In genomic region chr3:37056826-37057225, GRCh38 we compare ENCODE assay signal across 19 cellular contexts.
A peak's percentile ranks its signal among the peaks of the same experiment; 100 is the strongest.
DNase-seq lines count a peak whose midpoint lies in the region; ATAC-seq and TF ChIP-seq lines count a peak whose summit lies in the region.
"Had no signal": no experiment of that assay in that cellular context is flagged by ENCODE, and none has a peak within 500 bp of the region (broad histone marks: within the 10 kb centered on the region; RNA-seq: fewer than 3 reads in every experiment).

No MANE protein-coding gene starts in this region.

- no peaks in the 10 kb centered on the region for H3K9me3 ChIP-seq in CD4-positive, alpha-beta memory T cell (ENCODE audit: control insufficient read depth in 1 of 2, low read length in 2 of 2)
- H3K9me3 ChIP-seq in ascending aorta, result no peaks in the 10 kb centered on the region
- no peaks in the 10 kb centered on the region for H3K9me3 ChIP-seq in osteoblast (ENCODE audit: low read depth, low read length)
- H3K9me3 ChIP-seq: esophagus muscularis mucosa, SJSA1, spleen, thyroid gland had no signal

- peaks cover 2% of the 10 kb centered on the region for H3K79me2 ChIP-seq in osteoblast (ENCODE audit: insufficient read depth, low read length)

- no peaks in the 10 kb centered on the region for H3K9me3 Mint-ChIP-seq in activated T-cell treated with anti-CD3 and anti-CD28 coated beads, Interleukin-2, amount 50 U/mL, for 72 hours
- no peaks in the 10 kb centered on the region for H3K9me3 Mint-ChIP-seq in CD4-positive, alpha-beta memory T cell

- no peak overlapping the region for H3K4me3 Mint-ChIP-seq in activated T-cell treated with anti-CD3 and anti-CD28 coated beads, Interleukin-2, amount 50 U/mL, for 72 hours
- H3K4me3 Mint-ChIP-seq in CD4-positive, alpha-beta memory T cell, result no peak overlapping the region

- peaks cover 10% of the 10 kb centered on the region for H3K4me1 Mint-ChIP-seq in activated T-cell treated with anti-CD3 and anti-CD28 coated beads, Interleukin-2, amount 50 U/mL, for 72 hours (ENCODE audit: low read depth)
- peaks cover 0 to 6% (median 2%) of the 10 kb centered on the region in 4 donors for H3K4me1 Mint-ChIP-seq in CD4-positive, alpha-beta memory T cell

- POLR2A ChIA-PET in CD4-positive, alpha-beta memory T cell (lab: Charles Lee; ENCODE audit: partially characterized antibody), result no interaction called here

- peak overlapping the region; percentile 3 for H3K27ac Mint-ChIP-seq in activated T-cell treated with anti-CD3 and anti-CD28 coated beads, Interleukin-2, amount 50 U/mL, for 72 hours
- peak overlapping the region in 6 of 7 donors; percentile 18 to 82 (median 52) for H3K27ac Mint-ChIP-seq in CD4-positive, alpha-beta memory T cell

- H3K4me2 ChIP-seq in osteoblast (ENCODE audit: insufficient read depth, low read length), result no peak overlapping the region

- no peak overlapping the region for H3K4me3 ChIP-seq in CD4-positive, alpha-beta memory T cell (ENCODE audit: low read length in 2 of 2)
- H3K4me3 ChIP-seq in ascending aorta (no peak overlapping the region), osteoblast (ENCODE audit: insufficient read depth, low read length) (no peak overlapping the region)
- H3K4me3 ChIP-seq: esophagus muscularis mucosa, SJSA1, spleen, thyroid gland had no signal

- no peak overlapping the region for H2AFZ ChIP-seq in osteoblast (ENCODE audit: low read length)

- no peaks in the 10 kb centered on the region for H4K20me1 ChIP-seq in osteoblast (ENCODE audit: insufficient read depth, low read length)

- TF ChIP-seq CTCF in ascending aorta (IDR thresholded peaks at IDR 0.05), result no peak
- TF ChIP-seq CTCF in osteoblast (IDR thresholded peaks at IDR 0.05; ENCODE audit: extremely low read depth, low read depth, low read length), result no peak

- intact Hi-C loops in CD4-positive, alpha-beta memory T cell (cut with micrococcal nuclease), result no loop called here
- intact Hi-C loops in ascending aorta (cut with DNase I), result loop anchor here (5.0 kb wide), 1 partner anchor 55 kb away; no protein-coding TSS in a partner anchor

- H3K4me1 ChIP-seq in CD4-positive, alpha-beta memory T cell (ENCODE audit: insufficient read depth, low read length), result no peaks in the 10 kb centered on the region
- peaks cover 13 to 52% of the 10 kb centered on the region in 2 donors for H3K4me1 ChIP-seq in ascending aorta
- H3K4me1 ChIP-seq in osteoblast (ENCODE audit: insufficient read depth, low read length), result peaks cover 26% of the 10 kb centered on the region

- H3K27ac ChIP-seq in CD4-positive, alpha-beta memory T cell (ENCODE audit: low read depth, low read length), result no peak overlapping the region
- H3K27ac ChIP-seq in ascending aorta (peak overlapping the region; percentile 80 to 92), osteoblast (ENCODE audit: low read depth, low read length) (peak overlapping the region; percentile 47)
- H3K27ac ChIP-seq: SJSA1 had no signal

- H3K27me3 Mint-ChIP-seq in activated T-cell treated with anti-CD3 and anti-CD28 coated beads, Interleukin-2, amount 50 U/mL, for 72 hours (ENCODE audit: low read depth), result no peaks in the 10 kb centered on the region
- no peaks in the 10 kb centered on the region for H3K27me3 Mint-ChIP-seq in CD4-positive, alpha-beta memory T cell

- CTCF ChIA-PET in CD4-positive, alpha-beta memory T cell (lab: Charles Lee; ENCODE audit: partially characterized antibody), result interaction anchor here (1.1 kb wide), 1 partner anchor 157 kb away, joined by 3 read pairs; no protein-coding TSS in a partner anchor

- peaks cover 23% of the 10 kb centered on the region for H3K36me3 ChIP-seq in CD4-positive, alpha-beta memory T cell (ENCODE audit: insufficient read depth, low read length)
- H3K36me3 ChIP-seq in ascending aorta, result peaks cover 8 to 38% of the 10 kb centered on the region in 2 donors
- H3K36me3 ChIP-seq in osteoblast (ENCODE audit: insufficient read depth, low read length), result peaks cover 53% of the 10 kb centered on the region

- DNase-seq in activated T-cell treated with anti-CD3 and anti-CD28 coated beads, Interleukin-2, amount 50 U/mL, for 72 hours, result no peak
- no peak for DNase-seq in activated T-cell treated with anti-CD3 and anti-CD28 coated beads, Interleukin-2, amount 50 U/mL, for 48 hours
- no peak for DNase-seq in CD4-positive, alpha-beta memory T cell
- DNase-seq in ascending aorta (ENCODE audit: low spot score in 2 of 2), result no peak
- DNase-seq in osteoblast (ENCODE audit: insufficient read length, low spot score, missing footprints), result no peak
- no peak for DNase-seq in H4 (ENCODE audit: low spot score)
- DNase-seq in NCI-H1092 (lab: John Stamatoyannopoulos, UW), result no peak
- DNase-seq: ACHN, caudate nucleus, DND-41, head of caudate nucleus, NCI-H1436 treated with DMSO at 0.1 percent for 48 hours, NCI-H82, PC-3, spleen, thyroid gland had no signal

- no peak for ATAC-seq in activated T-cell treated with anti-CD3 and anti-CD28 coated beads, Interleukin-2, amount 50 U/mL, for 72 hours (replicated peaks in 1 of 2)
- ATAC-seq in HG02623 (IDR thresholded peaks at IDR 0.05; ENCODE audit: unreplicated experiment), result no peak
- ATAC-seq: PC-3 had no signal

- H3K36me3 Mint-ChIP-seq in activated T-cell treated with anti-CD3 and anti-CD28 coated beads, Interleukin-2, amount 50 U/mL, for 72 hours (ENCODE audit: insufficient read depth in 2 of 2), result peaks cover 2 to 11% of the 10 kb centered on the region in 2 donors
- peaks cover 38 to 72% of the 10 kb centered on the region in 2 donors for H3K36me3 Mint-ChIP-seq in CD4-positive, alpha-beta memory T cell

- H3K27me3 ChIP-seq in CD4-positive, alpha-beta memory T cell (ENCODE audit: insufficient read depth, low read length), result no peaks in the 10 kb centered on the region
- H3K27me3 ChIP-seq in ascending aorta (no peaks in the 10 kb centered on the region), osteoblast (ENCODE audit: insufficient read depth, low read length) (no peaks in the 10 kb centered on the region)
- H3K27me3 ChIP-seq: esophagus muscularis mucosa, SJSA1, spleen, thyroid gland had no signal
